ENCODE assay signal across 12 cellular contexts in the genomic region with DNA sequence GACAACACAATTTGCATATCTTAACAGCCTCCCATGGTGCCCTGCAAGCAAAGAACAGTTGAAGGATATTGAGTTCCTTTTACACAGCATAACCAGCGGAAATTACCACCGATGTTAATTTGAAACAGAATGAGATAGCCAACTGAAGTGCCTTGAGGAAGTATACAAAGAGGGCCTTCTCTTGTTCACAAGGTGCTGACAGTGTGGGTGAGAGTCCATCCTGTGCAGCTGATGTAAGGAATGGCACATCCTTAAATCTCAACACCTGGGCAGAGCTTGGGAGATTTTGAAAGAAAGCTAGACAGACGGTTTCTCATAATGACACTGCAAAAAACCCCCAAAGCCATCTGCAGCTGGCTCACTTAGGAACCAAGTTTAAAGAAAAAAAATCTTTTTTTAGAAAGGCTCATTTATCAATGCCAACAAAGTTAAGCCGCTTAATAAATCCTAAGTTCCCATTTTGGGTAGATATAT.
DNase-seq lines count a peak whose midpoint lies in the region; ATAC-seq and TF ChIP-seq lines count a peak whose summit lies in the region.
"Had no signal": no experiment of that assay in that cellular context is flagged by ENCODE, and none has a peak within 500 bp of the region (broad histone marks: within the 10 kb centered on the region; RNA-seq: fewer than 3 reads in every experiment).

No MANE protein-coding gene starts in this region.

- no peak for TF ChIP-seq POLR2A in uterus (IDR thresholded peaks at IDR 0.05)

- H3K36me3 ChIP-seq in GM06990 (ENCODE audit: control insufficient read depth, insufficient read depth, low read length) (no peaks in the 10 kb centered on the region), uterus (no peaks in the 10 kb centered on the region), ascending aorta (no peaks in the 10 kb centered on the region)

- ATAC-seq in GM19395 (IDR thresholded peaks at IDR 0.05; ENCODE audit: unreplicated experiment): peak; percentile 79
- peak; percentile 86 for ATAC-seq in HG02943 (IDR thresholded peaks at IDR 0.05; ENCODE audit: low read depth, unreplicated experiment)

- H3K4me1 ChIP-seq in uterus: no peaks in the 10 kb centered on the region
- no peaks in the 10 kb centered on the region for H3K4me1 ChIP-seq in ascending aorta

- DNase-seq in GM06990 (ENCODE audit: extremely low read depth, insufficient read length) (peak; percentile 14), RPMI7951 (ENCODE audit: low read depth) (peak; percentile 15), uterus (no peak), kidney glomerular epithelial cell (lab: John Stamatoyannopoulos, UW) (no peak), ascending aorta (ENCODE audit: low spot score in 2 of 2) (no peak)
- no peak for DNase-seq in stimulated activated CD4-positive, alpha-beta T cell treated with anti-CD3 and anti-CD28 coated beads, Interleukin-4, amount 100 ng/mL, for 24 hours
- DNase-seq: activated T-cell treated with anti-CD3 and anti-CD28 coated beads, Interleukin-2, amount 50 U/mL, for 24 hours; effector memory CD4-positive, alpha-beta T cell; NCI-H69 had no signal

- no peaks in the 10 kb centered on the region for H3K27me3 ChIP-seq in GM06990 (replicated peaks; ENCODE audit: control insufficient read depth, insufficient read depth, low read length)
- no peaks in the 10 kb centered on the region for H3K27me3 ChIP-seq in uterus
- H3K27me3 ChIP-seq in ascending aorta: no peaks in the 10 kb centered on the region

- H3K9me3 ChIP-seq in uterus (no peaks in the 10 kb centered on the region), ascending aorta (no peaks in the 10 kb centered on the region)

- intact Hi-C loops in uterus (cut with DNase I; ENCODE audit: low total_unique reads): no loop called here
- intact Hi-C loops in ascending aorta (cut with DNase I): no loop called here

- TF ChIP-seq CTCF in GM06990 (IDR thresholded peaks at IDR 0.05; ENCODE audit: insufficient read depth, low read length, poor library complexity, severe bottlenecking): no peak
- no peak for TF ChIP-seq CTCF in uterus (IDR thresholded peaks at IDR 0.05)
- TF ChIP-seq CTCF in ascending aorta (IDR thresholded peaks at IDR 0.05): no peak

- no peak overlapping the region for H3K4me3 ChIP-seq in GM06990 (replicated peaks; ENCODE audit: low read depth, low read length)
- H3K4me3 ChIP-seq in uterus: no peak overlapping the region
- no peak overlapping the region for H3K4me3 ChIP-seq in ascending aorta

- H3K27ac ChIP-seq in uterus (no peak overlapping the region), ascending aorta (no peak overlapping the region)
- H3K27ac ChIP-seq: VCaP had no signal

Comparison
In these comparisons a context has a peak if more than half of its experiments do, and no peak if none do; other contexts are left out.
1. DNase-seq: peak in GM06990 (single experiment) and RPMI7951 (single experiment); none in stimulated activated CD4-positive, alpha-beta T cell treated with anti-CD3 and anti-CD28 coated beads, Interleukin-4, amount 100 ng/mL, for 24 hours (single experiment), uterus (0 of 2), kidney glomerular epithelial cell (single experiment) and ascending aorta (0 of 2).